Comparison of ENCODE assay signal across 33 cellular contexts in genomic region chr1:27316860-27317259, GRCh38. TPM values are rescaled to one million over a fixed set of nuclear protein-coding genes. Genes with fewer than 3 reads are reported as not detected.
"Had no signal": no experiment of that assay in that cellular context is flagged by ENCODE, and none has a peak within 500 bp of the region (broad histone marks: within the 10 kb centered on the region; RNA-seq: fewer than 3 reads in every experiment).

No MANE protein-coding gene starts in this region.

- H2AFZ ChIP-seq: parathyroid adenoma had no signal

- H3K4me1 ChIP-seq: parathyroid adenoma, thyroid gland, vagina had no signal

- H3K27me3 ChIP-seq: right atrium auricular region, right lobe of liver, testis, thyroid gland, vagina had no signal

- H3K9ac ChIP-seq: parathyroid adenoma had no signal

- H3K9me3 ChIP-seq: left lung, lower lobe of right lung, neutrophil, right atrium auricular region, right lobe of liver, stomach, testis, thyroid gland, transverse colon, upper lobe of left lung, vagina had no signal

- H3K27ac ChIP-seq: left lung, lower lobe of right lung, neutrophil, parathyroid adenoma, right atrium auricular region, right lobe of liver, stomach, testis, thyroid gland, transverse colon, upper lobe of left lung, vagina had no signal

- H3K79me2 ChIP-seq: parathyroid adenoma had no signal

- H3K4me3 ChIP-seq: left lung, lower lobe of right lung, right atrium auricular region, right lobe of liver, smooth muscle cell, stomach, testis, thyroid gland, transverse colon, upper lobe of left lung, vagina had no signal

- H3K36me3 ChIP-seq: left lung, lower lobe of right lung, right atrium auricular region, right lobe of liver, stomach, thyroid gland, transverse colon, upper lobe of left lung, vagina had no signal

- H3K4me2 ChIP-seq: smooth muscle cell had no signal

- DNase-seq: hypothalamus; immature natural killer cell; kidney; left colon; left lung; lower lobe of right lung; mammary epithelial cell; mesenchymal stem cell; naive thymus-derived CD8-positive, alpha-beta T cell; occipital lobe; right lobe of liver; stimulated activated CD4-positive, alpha-beta T cell treated with anti-CD3 and anti-CD28 coated beads, Interleukin-12 subunit alpha, Interleukin-12 subunit beta, amount 100 ng/mL, for 4 hours; stimulated activated CD4-positive, alpha-beta T cell treated with anti-CD3 and anti-CD28 coated beads, Interleukin-15, amount 100 ng/mL, for 24 hours; stimulated activated CD4-positive, alpha-beta T cell treated with anti-CD3 and anti-CD28 coated beads, Interleukin-2, amount 100 ng/mL, for 24 hours; stimulated activated CD4-positive, alpha-beta T cell treated with anti-CD3 and anti-CD28 coated beads, Interleukin-4, amount 100 ng/mL, for 1 hour; stimulated activated naive B cell treated with anti-CD40 and anti-IgM and Interleukin-4, amounts not matched to agents 10 μg/mL and 1 μg/mL and 100 μg/mL, for 72 hours; stimulated activated naive CD8-positive, alpha-beta T cell treated with anti-CD3 and anti-CD28 coated beads, Interleukin-15, Interleukin-2, amounts not matched to agents 100 U/mL and 50 U/mL, for 24 hours; stomach; testis; thyroid gland; transverse colon; upper lobe of left lung had no signal

- ATAC-seq: left colon; left lung; lower lobe of right lung; naive thymus-derived CD8-positive, alpha-beta T cell; right lobe of liver; stimulated activated naive B cell treated with anti-CD40 and anti-IgM and Interleukin-4, amounts not matched to agents 10 μg/mL and 1 μg/mL and 100 μg/mL, for 72 hours; stimulated activated naive CD8-positive, alpha-beta T cell treated with anti-CD3 and anti-CD28 coated beads, Interleukin-15, Interleukin-2, amounts not matched to agents 100 U/mL and 50 U/mL, for 24 hours had no signal

RNA-seq across cellular contexts. Expression of gene SYTL1, which starts 25.0 kb away (rescaled TPM):
- total RNA-seq: occipital lobe had no signal

RNA-seq across cellular contexts. Expression of gene FCN3, which starts 57.8 kb away (rescaled TPM):
- total RNA-seq: mammary epithelial cell; naive thymus-derived CD8-positive, alpha-beta T cell; neural crest cell; occipital lobe; osteocyte; progenitor cell of endocrine pancreas; renal cortical epithelial cell; skeletal muscle tissue; smooth muscle cell; urinary bladder had no signal
- polyA plus RNA-seq: immature natural killer cell; mammary epithelial cell; naive thymus-derived CD8-positive, alpha-beta T cell; smooth muscle cell had no signal
